14 cellular contexts compared by ENCODE assay signal in the genomic region with DNA sequence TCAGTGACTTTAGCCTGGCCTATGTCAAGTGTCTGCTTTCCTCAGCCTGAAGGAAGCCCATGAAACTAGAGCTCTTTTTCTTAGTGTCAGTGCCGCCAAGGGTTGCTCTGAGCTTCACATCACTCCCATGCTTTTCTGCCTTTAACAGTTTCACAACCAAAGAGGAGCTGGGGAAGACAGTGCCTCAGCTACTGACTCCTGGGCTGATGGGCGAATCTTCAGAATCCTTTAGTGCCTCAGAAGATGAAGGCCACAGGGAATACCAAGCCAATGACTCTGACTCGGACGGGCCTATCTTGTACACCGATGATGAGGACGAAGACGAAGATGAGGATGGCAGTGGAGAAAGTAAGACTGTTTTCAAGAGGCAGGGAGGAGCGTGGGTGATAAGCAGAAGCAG.
DNase-seq lines count a peak whose midpoint lies in the region; ATAC-seq and TF ChIP-seq lines count a peak whose summit lies in the region.
"Had no signal": no experiment of that assay in that cellular context is flagged by ENCODE, and none has a peak within 500 bp of the region (broad histone marks: within the 10 kb centered on the region; RNA-seq: fewer than 3 reads in every experiment).

No MANE protein-coding gene starts in this region.

- TF ChIP-seq EP300 in sigmoid colon (IDR thresholded peaks at IDR 0.05) = no peak

- peaks cover 7% of the 10 kb centered on the region for H3K4me1 ChIP-seq in right cardiac atrium (ENCODE audit: control insufficient read depth, insufficient read depth, low read length)
- peaks cover 0 to 45% (median 31%) of the 10 kb centered on the region in 4 donors for H3K4me1 ChIP-seq in sigmoid colon

- WGBS in right cardiac atrium = 63% methylated on average over 8 of the region's 8 CpGs
- 80 to 89% methylated on average over 8 of the region's 8 CpGs for WGBS in sigmoid colon, 2 donors

- no peak for TF ChIP-seq POLR2A in sigmoid colon (IDR thresholded peaks at IDR 0.05)

- H3K27me3 ChIP-seq in right cardiac atrium (ENCODE audit: control insufficient read depth, insufficient read depth) (no peaks in the 10 kb centered on the region), sigmoid colon (no peaks in the 10 kb centered on the region)

- H3K27ac ChIP-seq in right cardiac atrium (ENCODE audit: low read length) = peak overlapping the region; percentile 64
- H3K27ac ChIP-seq in sigmoid colon = peak overlapping the region; percentile 19 to 59 (median 50)
- H3K27ac ChIP-seq: psoas muscle had no signal

- intact Hi-C loops in right cardiac atrium (cut with DNase I) = no loop called here
- intact Hi-C loops in sigmoid colon (cut with DNase I) = loop anchor here (5.0 to 10.0 kb wide), 3 partner anchors 95 to 827 kb away; partner anchors contain the start of genes HIVEP2 and PHACTR2

- H3K36me3 ChIP-seq in sigmoid colon = peaks cover 0 to 3% (median 0%) of the 10 kb centered on the region in 4 donors

- peak; percentile 50 for DNase-seq in AG20443 (ENCODE audit: low spot score)
- DNase-seq in amniotic epithelial cell (ENCODE audit: low read depth) = peak; percentile 55
- no peak for DNase-seq in right cardiac atrium
- DNase-seq in sigmoid colon = no peak
- no peak for DNase-seq in activated CD4-positive, alpha-beta T cell treated with anti-CD3 and anti-CD28 coated beads, Interleukin-2, amount 50 U/mL, for 48 hours
- no peak for DNase-seq in KBM-7
- DNase-seq: activated CD4-positive, alpha-beta T cell treated with anti-CD3 and anti-CD28 coated beads for 4 hours; activated naive CD4-positive, alpha-beta T cell treated with anti-CD3 and anti-CD28 coated beads for 36 hours; mammary epithelial cell; NCI-H1436 treated with DMSO at 0.1 percent for 48 hours; psoas muscle; stimulated activated naive B cell treated with anti-CD40 and anti-IgM and Interleukin-4, amounts not matched to agents 10 μg/mL and 1 μg/mL and 100 μg/mL, for 72 hours had no signal

- H3K4me3 ChIP-seq in right cardiac atrium (ENCODE audit: low read length) (no peak overlapping the region), sigmoid colon (no peak overlapping the region)
- H3K4me3 ChIP-seq: psoas muscle had no signal

- no peak for TF ChIP-seq CTCF in sigmoid colon (IDR thresholded peaks at IDR 0.05)

- ATAC-seq in right cardiac atrium = peak; percentile 24 to 26
- ATAC-seq in HG02763 (IDR thresholded peaks at IDR 0.05; ENCODE audit: unreplicated experiment) = no peak
- ATAC-seq in HG02870 (IDR thresholded peaks at IDR 0.05; ENCODE audit: unreplicated experiment) = no peak
- ATAC-seq: psoas muscle had no signal

- in situ Hi-C loops in KBM-7 (cut with MboI; ENCODE audit: low pct_unique_long_range_greater_than_20kb, low sequenced_read_pairs) = no loop called here

- H3K9me3 ChIP-seq in right cardiac atrium (ENCODE audit: control insufficient read depth, low read length) (no peaks in the 10 kb centered on the region), sigmoid colon (no peaks in the 10 kb centered on the region)
- H3K9me3 ChIP-seq: psoas muscle had no signal

Comparison
In these comparisons a context has a peak if more than half of its experiments do, and no peak if none do; other contexts are left out.
1. DNase-seq: peak in AG20443 (single experiment) and amniotic epithelial cell (single experiment); none in right cardiac atrium (0 of 3), sigmoid colon (single experiment), activated CD4-positive, alpha-beta T cell treated with anti-CD3 and anti-CD28 coated beads, Interleukin-2, amount 50 U/mL, for 48 hours (0 of 2) and KBM-7 (single experiment).
2. ATAC-seq: peak in right cardiac atrium (2 of 2); none in HG02763 (single experiment) and HG02870 (single experiment).